Comparison of ENCODE assay signal across 8 cellular contexts in genomic region chr3:47782538-47783308, GRCh38. TPM values are rescaled to one million over a fixed set of nuclear protein-coding genes. Genes with fewer than 3 reads are reported as not detected.
DNase-seq lines count a peak whose midpoint lies in the region; ATAC-seq and TF ChIP-seq lines count a peak whose summit lies in the region.

No MANE protein-coding gene starts in this region.

- 84% methylated on average over 19 of the region's 19 CpGs for WGBS in SK-N-SH (ENCODE audit: low lambda C conversion rate)
- 81% methylated on average over 19 of the region's 19 CpGs for WGBS in right cardiac atrium
- WGBS in spleen, 5 donors: 65 to 72% (median 68%) methylated on average over 19 of the region's 19 CpGs

- H3K27ac ChIP-seq in SK-N-SH (ENCODE audit: low read depth in 2 of 2, low read length in 1 of 2) (peak overlapping the region; percentile 90 to 93), right cardiac atrium (ENCODE audit: low read length) (peak overlapping the region; percentile 98), spleen (peak overlapping the region; percentile 83 to 99 (median 96))

- H3K27ac Mint-ChIP-seq in T-helper 17 cell: peak overlapping the region; percentile 99

- TF ChIP-seq RAD21 in SK-N-SH (IDR thresholded peaks at IDR 0.05; ENCODE audit: low read length): no peak

- no peak for ATAC-seq in SK-N-SH treated with all-trans-retinoic acid at 6 μM for 48 hours
- ATAC-seq in T-helper 17 cell: no peak
- no peak for ATAC-seq in right cardiac atrium

- intact Hi-C loops in right cardiac atrium (cut with DNase I) (no loop called here), spleen (cut with DNase I; ENCODE audit: low total_unique reads) (no loop called here)

- CTCF ChIA-PET in SK-N-SH (lab: Yijun Ruan, JAX): no interaction called here

- peaks cover 0 to 6% of the 10 kb centered on the region in 2 experiments for H3K36me3 ChIP-seq in SK-N-SH (replicated peaks in 1 of 2; ENCODE audit: control insufficient read depth in 1 of 2, insufficient read depth in 2 of 2, low read length in 1 of 2)
- no peaks in the 10 kb centered on the region for H3K36me3 ChIP-seq in spleen

- H3K9me2 ChIP-seq in SK-N-SH: no peaks in the 10 kb centered on the region

- H3F3A ChIP-seq in SK-N-SH (replicated peaks; ENCODE audit: insufficient read depth): peaks cover 30% of the 10 kb centered on the region

- peaks cover 0 to 3% of the 10 kb centered on the region in 2 experiments; a peak in 2 of 4 replicates for H3K4me1 ChIP-seq in SK-N-SH (ENCODE audit: control insufficient read depth in 1 of 2, insufficient read depth in 2 of 2, low read depth in 1 of 2, low read length in 1 of 2)
- no peaks in the 10 kb centered on the region for H3K4me1 ChIP-seq in right cardiac atrium (ENCODE audit: control insufficient read depth, insufficient read depth, low read length)
- peaks cover 25 to 49% (median 41%) of the 10 kb centered on the region in 6 donors for H3K4me1 ChIP-seq in spleen

- no peak for TF ChIP-seq EP300 in SK-N-SH (IDR thresholded peaks at IDR 0.05; ENCODE audit: borderline replicate concordance in 1 of 2, low read depth in 1 of 2, low read length in 1 of 2)

- no peaks in the 10 kb centered on the region for H3K36me3 Mint-ChIP-seq in T-helper 17 cell (ENCODE audit: low read depth)

- peak overlapping the region; percentile 92 for H2AFZ ChIP-seq in SK-N-SH (ENCODE audit: low read depth)

- no peaks in the 10 kb centered on the region for H3K27me3 ChIP-seq in SK-N-SH (ENCODE audit: insufficient read depth)
- H3K27me3 ChIP-seq in right cardiac atrium (ENCODE audit: control insufficient read depth, insufficient read depth): no peaks in the 10 kb centered on the region
- no peaks in the 10 kb centered on the region for H3K27me3 ChIP-seq in spleen (replicated peaks in 1 of 7)

- TF ChIP-seq CTCF in SK-N-SH (IDR thresholded peaks at IDR 0.05) (no peak), spleen (IDR thresholded peaks at IDR 0.05 in 8 of 11, conservative IDR thresholded peaks at IDR 0.05 in 3 of 11) (no peak)

- H3K27me3 Mint-ChIP-seq in T-helper 17 cell: no peaks in the 10 kb centered on the region

- peaks cover 30% of the 10 kb centered on the region for H4K20me1 ChIP-seq in SK-N-SH (ENCODE audit: insufficient read depth)

- H3K9me3 ChIP-seq in SK-N-SH (no peaks in the 10 kb centered on the region), T-helper 17 cell (ENCODE audit: control insufficient read depth, low read length, poor library complexity, severe bottlenecking) (no peaks in the 10 kb centered on the region), right cardiac atrium (ENCODE audit: control insufficient read depth, low read length) (no peaks in the 10 kb centered on the region), spleen (no peaks in the 10 kb centered on the region)

- H3K4me3 Mint-ChIP-seq in T-helper 17 cell: peak overlapping the region; percentile 96

- DNase-seq in SK-N-SH: no peak
- DNase-seq in T-helper 17 cell: no peak
- DNase-seq in right cardiac atrium: no peak
- DNase-seq in spleen: peak; percentile 52
- DNase-seq in NCI-H1092 (lab: John Stamatoyannopoulos, UW): no peak
- DNase-seq in G401 (ENCODE audit: low spot score): no peak
- DNase-seq in NCI-H82 (lab: John Stamatoyannopoulos, UW): no peak

- peak overlapping the region; percentile 97 for H3K4me2 ChIP-seq in SK-N-SH

- POLR2A ChIA-PET in SK-N-SH (lab: Yijun Ruan, JAX): no interaction called here

- H3K4me3 ChIP-seq in SK-N-SH (ENCODE audit: low read depth in 2 of 2, low read length in 1 of 2) (peak overlapping the region; percentile 67 to 99), right cardiac atrium (ENCODE audit: low read length) (peak overlapping the region; percentile 81), spleen (peak overlapping the region; percentile 75 to 99 (median 96))

- no peak for TF ChIP-seq POLR2A in spleen (IDR thresholded peaks at IDR 0.05)

- H3K9ac ChIP-seq in SK-N-SH: peak overlapping the region; percentile 98

- peaks cover 17% of the 10 kb centered on the region for H3K4me1 Mint-ChIP-seq in T-helper 17 cell

- H3K79me2 ChIP-seq in SK-N-SH (ENCODE audit: insufficient read depth): peaks cover 46% of the 10 kb centered on the region

- in situ Hi-C loops in G401 (cut with HindIII; ENCODE audit: low sequenced_read_pairs): no loop called here

TF ChIP-seq in SK-N-SH, 30 proteins besides CTCF, POLR2A, EP300 and RAD21 (continues in another document):
- no peak for TF ChIP-seq RFX5 (IDR thresholded peaks at IDR 0.05; ENCODE audit: low read length)
- no peak for TF ChIP-seq NFIC (IDR thresholded peaks at IDR 0.05; ENCODE audit: borderline replicate concordance)
- TF ChIP-seq USF1 (IDR thresholded peaks at IDR 0.05; ENCODE audit: borderline replicate concordance, low read depth): no peak
- no peak for TF ChIP-seq FOXM1 (IDR thresholded peaks at IDR 0.05; ENCODE audit: low read depth)
- TF ChIP-seq TEAD4 (IDR thresholded peaks at IDR 0.05; ENCODE audit: borderline replicate concordance, insufficient read depth): no peak

TF ChIP-seq in SK-N-SH treated with all-trans-retinoic acid at 6 μM for 48 hours, 23 proteins besides CTCF, POLR2A, EP300 and RAD21 (continues in another document):
- TF ChIP-seq TCF4 (CRISPR knock-in tag; IDR thresholded peaks at IDR 0.05; ENCODE audit: borderline replicate concordance) (no peak), GLIS3 (CRISPR knock-in tag; IDR thresholded peaks at IDR 0.05) (no peak), OSR1 (CRISPR knock-in tag; IDR thresholded peaks at IDR 0.05) (no peak), ISL1 (CRISPR knock-in tag; IDR thresholded peaks at IDR 0.05) (no peak), CSRNP3 (CRISPR knock-in tag; IDR thresholded peaks at IDR 0.05) (no peak), BACH2 (CRISPR knock-in tag; IDR thresholded peaks at IDR 0.05; ENCODE audit: borderline replicate concordance) (no peak), TSHZ2 (CRISPR knock-in tag; IDR thresholded peaks at IDR 0.05) (no peak), ZC3H10 (CRISPR knock-in tag; IDR thresholded peaks at IDR 0.05) (no peak), TOX (CRISPR knock-in tag; IDR thresholded peaks at IDR 0.05; ENCODE audit: borderline replicate concordance) (no peak), ARNTL (CRISPR knock-in tag; IDR thresholded peaks at IDR 0.05; ENCODE audit: borderline replicate concordance, low read depth) (no peak), RARB (CRISPR knock-in tag; IDR thresholded peaks at IDR 0.05) (no peak), ZFP30 (CRISPR knock-in tag; IDR thresholded peaks at IDR 0.05) (no peak), ZNF565 (CRISPR knock-in tag; conservative IDR thresholded peaks at IDR 0.05; ENCODE audit: low read depth) (no peak), ZFP3 (CRISPR knock-in tag; IDR thresholded peaks at IDR 0.05) (no peak)

RNA-seq across cellular contexts. Expression of gene SMARCC1, which starts 1.0 kb away (rescaled TPM):
- 16.2 and 16.5 TPM in 2 replicates for polyA plus RNA-seq in SK-N-SH (2012; rRNA removed)
- 20.1 and 22.7 TPM in 2 replicates for polyA plus RNA-seq in SK-N-SH (2012; cell fraction: cytosol; rRNA removed)
- polyA plus RNA-seq in SK-N-SH (2012; cell fraction: nucleus; rRNA removed): 13.1 and 21.8 TPM in 2 replicates
- total RNA-seq in T-helper 17 cell: 100 to 1,000 TPM in 1 of 2 donors, 10 to 100 TPM in 1; 82.2 to 104 TPM
- total RNA-seq in right cardiac atrium: 10 to 100 TPM; 28.4 to 30.1 (median 29.0) TPM
- 7.5 TPM for polyA plus RNA-seq in right cardiac atrium
- 10 to 100 TPM; 40.4 to 82.9 (median 66.4) TPM for total RNA-seq in spleen
- polyA plus RNA-seq in spleen: 10 to 100 TPM; 10.5 to 14.9 (median 11.7) TPM
- 44.6 and 63.4 TPM in 2 replicates for total RNA-seq in G401 (2014; rRNA removed; shearing (Covaris generic))

RNA-seq across cellular contexts. Expression of gene DHX30, which starts 20.2 kb away (rescaled TPM):
- 86.3 and 90.4 TPM in 2 replicates for polyA plus RNA-seq in SK-N-SH (2012; rRNA removed)
- polyA plus RNA-seq in SK-N-SH (2012; cell fraction: cytosol; rRNA removed): 33.8 and 48.6 TPM in 2 replicates
- polyA plus RNA-seq in SK-N-SH (2012; cell fraction: nucleus; rRNA removed): 229 and 256 TPM in 2 replicates
- 10 to 100 TPM; 66.8 to 74.2 TPM for total RNA-seq in T-helper 17 cell
- total RNA-seq in right cardiac atrium: 10 to 100 TPM; 46.3 to 51.3 (median 51.1) TPM
- polyA plus RNA-seq in right cardiac atrium: 36.7 TPM
- total RNA-seq in spleen: 10 to 100 TPM; 50.5 to 73.5 (median 65.8) TPM
- polyA plus RNA-seq in spleen: 10 to 100 TPM; 31.9 to 52.5 (median 44.4) TPM
- 142 and 168 TPM in 2 replicates for total RNA-seq in G401 (2014; rRNA removed; shearing (Covaris generic))
